7 cellular contexts compared by ENCODE assay signal in the genomic region with DNA sequence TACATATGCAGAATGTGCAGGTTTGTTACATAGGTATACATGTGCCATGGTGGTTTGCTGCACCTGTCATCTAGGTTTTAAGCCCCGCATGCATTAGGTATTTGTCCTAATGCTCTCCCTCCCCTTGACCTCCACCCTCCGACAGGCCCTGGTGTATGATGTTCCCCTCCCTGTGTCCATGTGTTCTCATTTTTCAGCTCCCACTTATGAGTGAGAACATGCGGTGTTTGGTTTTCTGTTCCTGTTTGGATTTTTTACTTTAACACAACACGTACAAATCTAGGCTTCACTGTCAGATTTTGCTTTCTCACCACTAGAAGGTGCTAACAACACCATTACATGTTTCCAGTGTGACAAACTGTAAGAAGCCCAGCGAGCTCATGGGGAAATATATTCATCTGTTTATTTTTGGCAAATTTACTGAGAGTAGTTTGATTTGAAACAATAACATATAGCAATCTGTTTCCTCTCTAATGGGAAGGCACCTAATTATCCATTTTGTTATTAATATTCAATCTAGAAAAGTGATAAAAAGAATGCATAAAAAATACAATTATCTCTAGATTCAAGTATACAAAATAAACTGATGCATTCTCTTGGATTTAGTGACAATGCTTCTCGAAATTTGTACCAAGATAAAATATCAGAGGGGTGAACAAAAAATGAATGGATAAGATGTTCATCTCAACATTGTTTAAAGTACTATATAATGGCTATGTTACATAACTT. TPM values are rescaled to one million over a fixed set of nuclear protein-coding genes. Genes with fewer than 3 reads are reported as not detected.
DNase-seq lines count a peak whose midpoint lies in the region; ATAC-seq and TF ChIP-seq lines count a peak whose summit lies in the region.

No MANE protein-coding gene starts in this region.

- peak; percentile 53 for DNase-seq in GF-D8 (lab: John Stamatoyannopoulos, UW)
- peak; percentile 31 for DNase-seq in RWPE1 (ENCODE audit: low spot score)
- DNase-seq in dorsolateral prefrontal cortex: no peak
- DNase-seq in naive B cell: peak; percentile 70
- no peak for DNase-seq in GM19238 (ENCODE audit: insufficient read length, low spot score)

- H3K4me3 ChIP-seq in dorsolateral prefrontal cortex: peak overlapping the region in 2 of 59 donors; percentile 7 to 11

- peaks cover 39 to 74% (median 57%) of the 10 kb centered on the region in 3 donors for H3K4me1 Mint-ChIP-seq in naive B cell

- peak overlapping the region; percentile 92 to 99 (median 98) for H3K27ac Mint-ChIP-seq in naive B cell

- H3K36me3 Mint-ChIP-seq in naive B cell: no peaks in the 10 kb centered on the region

- POLR2A ChIA-PET in RWPE1 (lab: Yijun Ruan, JAX; ENCODE audit: low non-redundant PET): no interaction called here

- TF ChIP-seq CTCF in RWPE1 (conservative IDR thresholded peaks at IDR 0.05; ENCODE audit: low read depth): peak; percentile 58
- TF ChIP-seq CTCF in dorsolateral prefrontal cortex (IDR thresholded peaks at IDR 0.05 in 54 of 56, conservative IDR thresholded peaks at IDR 0.05 in 2 of 56; ENCODE audit: low read depth in 1 of 56, partially characterized antibody in 56 of 56): peak; percentile 31 to 81 (median 63)

- H3K27ac ChIP-seq in RWPE1 (no peak overlapping the region), dorsolateral prefrontal cortex (no peak overlapping the region)

- peaks cover 0 to 2% (median 0%) of the 10 kb centered on the region in 7 donors for H3K9me3 Mint-ChIP-seq in naive B cell

- ATAC-seq in GM19455 (IDR thresholded peaks at IDR 0.05; ENCODE audit: unreplicated experiment): peak; percentile 97
- ATAC-seq in HG03378 (IDR thresholded peaks at IDR 0.05; ENCODE audit: unreplicated experiment): peak; percentile 98
- ATAC-seq in naive B cell (ENCODE audit: low read depth in 2 of 2): peak; percentile 95 to 97

- H3K27me3 ChIP-seq in dorsolateral prefrontal cortex: no peaks in the 10 kb centered on the region

- H3K27me3 Mint-ChIP-seq in naive B cell: no peaks in the 10 kb centered on the region

- CTCF ChIA-PET in RWPE1 (lab: Yijun Ruan, JAX): interaction anchor here (0.5 to 1.4 kb wide), 7 partner anchors 12 to 379 kb away, joined by 3 to 6 read pairs (median 3); no protein-coding TSS in a partner anchor

- intact Hi-C loops in dorsolateral prefrontal cortex (cut with DNase I): no loop called here

- H3K4me3 Mint-ChIP-seq in naive B cell: peak overlapping the region; percentile 65 to 92 (median 85)

RNA-seq across cellular contexts. Expression of a gene that starts 23.2 kb away (rescaled TPM):
- 1 to 10 TPM; 1.5 to 9.7 (median 3.6) TPM for total RNA-seq in dorsolateral prefrontal cortex
- 100 to 1,000 TPM; 181 to 263 (median 232) TPM for polyA plus RNA-seq in naive B cell (ENCODE audit: low read depth in 6 of 6)

RNA-seq across cellular contexts. Expression of a gene that starts 53.0 kb away (rescaled TPM):
- 10 to 100 TPM; 29.0 to 61.1 (median 39.8) TPM for total RNA-seq in dorsolateral prefrontal cortex
- polyA plus RNA-seq in naive B cell (ENCODE audit: low read depth in 6 of 6): 10 to 100 TPM; 28.2 to 43.9 (median 35.6) TPM

Comparison
In these comparisons a context has a peak if more than half of its experiments do, and no peak if none do; other contexts are left out.
1. DNase-seq: peak in GF-D8 (single experiment), RWPE1 (single experiment) and naive B cell (single experiment); none in dorsolateral prefrontal cortex (0 of 10) and GM19238 (single experiment).
2. Peak in every context shown above with its lines, with median percentiles within 50 percentile points of each other: ATAC-seq.